ENCODE assay signal across 8 cellular contexts in the genomic region with DNA sequence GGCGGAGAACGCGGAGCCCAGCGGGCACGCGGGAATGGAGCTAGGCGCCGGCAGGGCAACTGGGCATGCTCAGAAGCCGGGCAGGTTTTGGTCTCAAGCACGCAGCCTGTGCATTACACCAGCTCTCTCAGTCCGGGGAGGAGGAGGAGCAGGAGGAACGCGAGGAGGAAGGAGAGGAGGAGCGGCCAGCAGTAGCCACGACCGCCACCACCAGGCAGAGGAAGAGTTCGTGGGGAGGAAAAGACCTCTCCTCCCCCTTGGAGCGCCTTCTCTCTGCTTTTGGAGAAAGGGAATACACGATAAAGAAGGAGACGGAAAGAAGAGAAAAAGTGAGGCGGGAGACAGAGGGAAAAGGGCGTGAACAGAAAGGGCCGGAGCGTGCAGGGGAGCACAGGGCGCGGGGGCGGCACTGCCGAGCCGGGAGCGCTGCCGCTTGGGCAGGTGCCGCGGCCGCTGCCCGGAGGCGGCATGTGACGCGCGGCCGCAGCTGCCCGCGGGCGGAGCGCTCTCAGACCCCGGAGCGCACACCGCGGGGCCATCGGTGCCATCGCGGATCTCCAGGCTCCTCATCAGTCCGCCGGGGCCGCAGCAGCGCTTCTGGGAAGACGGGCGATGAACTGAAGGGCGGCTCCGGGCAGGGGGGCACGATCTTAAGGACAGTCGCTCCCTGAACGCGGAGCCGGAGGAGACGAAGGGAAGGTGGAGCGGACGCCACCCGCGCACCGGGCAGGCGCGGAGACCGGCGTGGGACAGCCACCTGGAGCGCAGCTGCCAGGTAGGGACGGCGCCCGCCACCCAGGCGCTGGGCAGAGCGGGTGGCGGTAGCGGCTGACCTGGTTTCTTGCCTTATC. TPM values are rescaled to one million over a fixed set of nuclear protein-coding genes. Genes with fewer than 3 reads are reported as not detected.
DNase-seq lines count a peak whose midpoint lies in the region; ATAC-seq and TF ChIP-seq lines count a peak whose summit lies in the region.

A gene (plus strand): TSS at position 116 of the 851 bp plus-strand sequence. CDS start 520,884 bp downstream, outside the sequence.

- TF ChIP-seq CTCF in AG09309 (IDR thresholded peaks at IDR 0.05; ENCODE audit: control insufficient read depth, insufficient read depth, low read depth, low read length, missing control alignments) (peak; percentile 57), neutrophil (IDR thresholded peaks at IDR 0.05) (no peak)

- peaks cover 84% of the 10 kb centered on the region for H3K27me3 ChIP-seq in neutrophil

- peak within 1 kb of the TSS; percentile 61 for H3K4me3 ChIP-seq in AG09309 (ENCODE audit: control insufficient read depth, low read depth, low read length)
- H3K4me3 ChIP-seq in neutrophil (ENCODE audit: low read depth in 1 of 2, low read length in 1 of 2) = peak within 1 kb of the TSS; percentile 44 to 49

- H3K9me3 ChIP-seq in neutrophil = no peaks in the 10 kb centered on the region

- no peak within 1 kb of the TSS for H3K27ac ChIP-seq in neutrophil

- peak; percentile 46 for DNase-seq in AG09309 (ENCODE audit: low read depth)
- DNase-seq in HT1080 (ENCODE audit: low read depth) = peak; percentile 88
- peak; percentile 43 to 45 for DNase-seq in activated CD4-positive, alpha-beta T cell treated with anti-CD3 and anti-CD28 coated beads, Interleukin-2, amount 50 U/mL, for 48 hours
- DNase-seq in glomerular visceral epithelial cell (ENCODE audit: extremely low spot score) = peak; percentile 23
- DNase-seq in SIG-M5 treated with dmso at 0.1 percent for 504 hours (lab: John Stamatoyannopoulos, UW; ENCODE audit: unreplicated experiment) = no peak

- no peak for ATAC-seq in HG03565 (IDR thresholded peaks at IDR 0.05; ENCODE audit: unreplicated experiment)
- ATAC-seq in activated CD4-positive, CD25-positive, alpha-beta regulatory T cell treated with anti-CD3 and anti-CD28 coated beads, Interleukin-2, amount 50 U/mL, for 24 hours = no peak

- H3K36me3 ChIP-seq in neutrophil = no peaks in the 10 kb centered on the region

- peaks cover 24 to 25% of the 10 kb centered on the region in 2 experiments for H3K4me1 ChIP-seq in neutrophil (ENCODE audit: control insufficient read depth in 1 of 2, insufficient read depth in 1 of 2, low read depth in 1 of 2, low read length in 1 of 2)

RNA-seq across cellular contexts. Expression of the gene that starts here (rescaled TPM):
- total RNA-seq in HT1080 (2014; rRNA removed; shearing (Covaris generic)) = 3.2 and 3.3 TPM in 2 replicates
- 2.6 and 2.9 TPM in 2 replicates for polyA plus RNA-seq in HT1080 (2015; cell fraction: cytosol; rRNA removed)
- 2.8 and 3.4 TPM in 2 replicates for polyA plus RNA-seq in HT1080 (2015; cell fraction: nucleus; rRNA removed)
